In genomic region chr15:41483519-41483918, GRCh38 we compare ENCODE assay signal across 18 cellular contexts. TPM values are rescaled to one million over a fixed set of nuclear protein-coding genes. Genes with fewer than 3 reads are reported as not detected.
DNase-seq lines count a peak whose midpoint lies in the region; ATAC-seq and TF ChIP-seq lines count a peak whose summit lies in the region.
"Had no signal": no experiment of that assay in that cellular context is flagged by ENCODE, and none has a peak within 500 bp of the region (broad histone marks: within the 10 kb centered on the region; RNA-seq: fewer than 3 reads in every experiment).

No MANE protein-coding gene starts in this region.

- TF ChIP-seq CTCF in MCF 10A (IDR thresholded peaks at IDR 0.05; ENCODE audit: unreplicated experiment): no peak
- TF ChIP-seq CTCF in mammary epithelial cell (conservative IDR thresholded peaks at IDR 0.05 in 1 of 2, IDR thresholded peaks at IDR 0.05 in 1 of 2; ENCODE audit: extremely low read depth in 1 of 2, insufficient read depth in 1 of 2, low read depth in 1 of 2, low read length in 2 of 2): no peak

- H3K4me1 Mint-ChIP-seq in MCF 10A (ENCODE audit: insufficient read depth, unreplicated experiment) (peaks cover 11% of the 10 kb centered on the region), memory B cell (peaks cover 10% of the 10 kb centered on the region)
- H3K4me1 Mint-ChIP-seq in activated CD4-positive, alpha-beta memory T cell treated with anti-CD3 and anti-CD28 coated beads, Interleukin-2, amount 10 ng/mL, durations not matched to agents 7 days and 5 days: peaks cover 28% of the 10 kb centered on the region

- H3K27me3 Mint-ChIP-seq in MCF 10A (ENCODE audit: insufficient read depth, unreplicated experiment) (no peaks in the 10 kb centered on the region), memory B cell (peaks cover 4% of the 10 kb centered on the region)
- H3K27me3 Mint-ChIP-seq in activated CD4-positive, alpha-beta memory T cell treated with anti-CD3 and anti-CD28 coated beads, Interleukin-2, amount 10 ng/mL, durations not matched to agents 7 days and 5 days: peaks cover 3% of the 10 kb centered on the region

- 100% methylated on average over 2 of the region's 2 CpGs for WGBS in mammary epithelial cell (ENCODE audit: low coverage, missing lambda C conversion rate)

- H3K27ac ChIP-seq in mammary epithelial cell (ENCODE audit: insufficient read depth, low read depth, low read length): no peak overlapping the region
- H3K27ac ChIP-seq: body of pancreas, PC-9 had no signal

- H3K4me3 Mint-ChIP-seq in MCF 10A (ENCODE audit: unreplicated experiment) (no peak overlapping the region), memory B cell (peak overlapping the region; percentile 51)
- H3K4me3 Mint-ChIP-seq in activated CD4-positive, alpha-beta memory T cell treated with anti-CD3 and anti-CD28 coated beads, Interleukin-2, amount 10 ng/mL, durations not matched to agents 7 days and 5 days: no peak overlapping the region

- H3K36me3 Mint-ChIP-seq in MCF 10A (ENCODE audit: insufficient read depth, unreplicated experiment): peaks cover 68% of the 10 kb centered on the region
- peaks cover 51% of the 10 kb centered on the region for H3K36me3 Mint-ChIP-seq in activated CD4-positive, alpha-beta memory T cell treated with anti-CD3 and anti-CD28 coated beads, Interleukin-2, amount 10 ng/mL, durations not matched to agents 7 days and 5 days (ENCODE audit: low read depth)
- peaks cover 17% of the 10 kb centered on the region for H3K36me3 Mint-ChIP-seq in memory B cell

- DNase-seq in MCF 10A (ENCODE audit: unreplicated experiment) (no peak), mammary epithelial cell (no peak), memory B cell (ENCODE audit: low spot score in 2 of 2) (no peak)
- DNase-seq in activated CD4-positive, alpha-beta memory T cell treated with anti-CD3 and anti-CD28 coated beads, Interleukin-2, amount 10 ng/mL, durations not matched to agents 7 days and 5 days: peak; percentile 46
- DNase-seq: activated CD4-positive, CD25-positive, alpha-beta regulatory T cell; body of pancreas; effector CD8-positive, alpha-beta T cell; KG1; NCI-H1436 treated with DMSO at 0.1 percent for 48 hours; NCI-H510A treated with DMSO at 0.1 percent for 48 hours; nucleus accumbens; PC-9 had no signal

- POLR2A ChIA-PET in MCF 10A (lab: Yijun Ruan, JAX): no interaction called here
- POLR2A ChIA-PET in activated CD4-positive, alpha-beta memory T cell treated with anti-CD3 and anti-CD28 coated beads, Interleukin-2, amount 10 ng/mL, durations not matched to agents 7 days and 5 days (lab: Charles Lee): interaction anchor here (0.8 to 1.4 kb wide), 3 partner anchors 10 to 18 kb away, joined by 3 read pairs; no protein-coding TSS in a partner anchor

- CTCF ChIA-PET in MCF 10A (lab: Yijun Ruan, JAX): interaction anchor here (0.6 to 1.0 kb wide), 4 partner anchors 18 to 916 kb away, joined by 3 to 4 read pairs (median 3); no protein-coding TSS in a partner anchor
- CTCF ChIA-PET in mammary epithelial cell (lab: Charles Lee; ENCODE audit: low non-redundant PET): no interaction called here
- CTCF ChIA-PET in activated CD4-positive, alpha-beta memory T cell treated with anti-CD3 and anti-CD28 coated beads, Interleukin-2, amount 10 ng/mL, durations not matched to agents 7 days and 5 days (lab: Charles Lee): no interaction called here

- H3K4me3 ChIP-seq in mammary epithelial cell (replicated peaks in 1 of 3; ENCODE audit: insufficient read depth in 1 of 3, low read depth in 2 of 3, low read length in 3 of 3): no peak overlapping the region
- H3K4me3 ChIP-seq: body of pancreas, HAP-1, PC-9 had no signal

- H4K20me1 ChIP-seq in mammary epithelial cell (ENCODE audit: insufficient read depth, low read length): no peaks in the 10 kb centered on the region

- intact Hi-C loops in MCF 10A (cut with micrococcal nuclease): no loop called here
- intact Hi-C loops in mammary epithelial cell (cut with micrococcal nuclease): no loop called here

- in situ Hi-C loops in mammary epithelial cell (cut with MboI; ENCODE audit: low sequenced_read_pairs in 2 of 2): no loop called here

- H3K79me2 ChIP-seq in mammary epithelial cell (ENCODE audit: insufficient read depth, low read length): no peaks in the 10 kb centered on the region

- ATAC-seq in memory B cell (ENCODE audit: low read depth) (peak; percentile 55), GM18870 (IDR thresholded peaks at IDR 0.05; ENCODE audit: unreplicated experiment) (no peak), GM19324 (IDR thresholded peaks at IDR 0.05; ENCODE audit: low FRiP score, unreplicated experiment) (no peak), HG03457 (IDR thresholded peaks at IDR 0.05; ENCODE audit: unreplicated experiment) (no peak), HG02852 (IDR thresholded peaks at IDR 0.05; ENCODE audit: unreplicated experiment) (no peak)
- ATAC-seq: body of pancreas had no signal

- no peaks in the 10 kb centered on the region for H3K9me3 ChIP-seq in mammary epithelial cell (replicated peaks; ENCODE audit: insufficient read depth, low read length)
- H3K9me3 ChIP-seq: body of pancreas, HAP-1 had no signal

- peaks cover 5% of the 10 kb centered on the region for H3K4me1 ChIP-seq in mammary epithelial cell (ENCODE audit: insufficient read depth, low read length)

- dilution Hi-C loops in mammary epithelial cell (cut with HindIII; ENCODE audit: low sequenced_read_pairs): no loop called here

- H2AFZ ChIP-seq in mammary epithelial cell (ENCODE audit: low read depth, low read length): no peak overlapping the region
- H2AFZ ChIP-seq: PC-9 had no signal

- H3K4me2 ChIP-seq in mammary epithelial cell (ENCODE audit: insufficient read depth, low read depth, low read length): no peak overlapping the region
- H3K4me2 ChIP-seq: PC-9 had no signal

- peak overlapping the region; percentile 54 for H3K27ac Mint-ChIP-seq in MCF 10A (ENCODE audit: low read depth, unreplicated experiment)
- peak overlapping the region; percentile 37 for H3K27ac Mint-ChIP-seq in activated CD4-positive, alpha-beta memory T cell treated with anti-CD3 and anti-CD28 coated beads, Interleukin-2, amount 10 ng/mL, durations not matched to agents 7 days and 5 days
- H3K27ac Mint-ChIP-seq in memory B cell: peak overlapping the region; percentile 45

- no peak overlapping the region for H3K9ac ChIP-seq in mammary epithelial cell (ENCODE audit: insufficient read depth, low read length)

- H3K36me3 ChIP-seq in mammary epithelial cell (ENCODE audit: insufficient read depth, low read length): peaks cover 9% of the 10 kb centered on the region

- H3K9me3 Mint-ChIP-seq in MCF 10A (ENCODE audit: unreplicated experiment): no peaks in the 10 kb centered on the region
- peaks cover 3% of the 10 kb centered on the region for H3K9me3 Mint-ChIP-seq in activated CD4-positive, alpha-beta memory T cell treated with anti-CD3 and anti-CD28 coated beads, Interleukin-2, amount 10 ng/mL, durations not matched to agents 7 days and 5 days
- H3K9me3 Mint-ChIP-seq in memory B cell: no peaks in the 10 kb centered on the region

- H3K27me3 ChIP-seq in mammary epithelial cell (ENCODE audit: insufficient read depth, low read length): no peaks in the 10 kb centered on the region
- H3K27me3 ChIP-seq: body of pancreas had no signal

- BruUV-seq in MCF 10A (replicated peaks; lab: Mats Ljungman, UMichigan) (no TSS peak), mammary epithelial cell (replicated peaks; lab: Mats Ljungman, UMichigan) (no TSS peak)

RNA-seq across cellular contexts. Expression of gene ITPKA, which starts 10.2 kb away (rescaled TPM):
- total RNA-seq in MCF 10A (2022) (13.5 and 23.4 TPM in 2 replicates), mammary epithelial cell (under 1 TPM in 1 of 2 donors, not detected in 1; 0.92 TPM)
- 0.63 TPM for polyA plus RNA-seq in mammary epithelial cell
- polyA minus RNA-seq in mammary epithelial cell: not detected
- under 1 TPM; 0.30 to 0.48 TPM for total RNA-seq in activated CD4-positive, alpha-beta memory T cell treated with anti-CD3 and anti-CD28 coated beads, Interleukin-2, amount 10 ng/mL, durations not matched to agents 7 days and 5 days

RNA-seq across cellular contexts. Expression of gene LTK, which starts 30.1 kb away (rescaled TPM):
- total RNA-seq in MCF 10A (2022): 0.17 TPM in 1 of 2 replicates, not detected in the other
- not detected for total RNA-seq in mammary epithelial cell
- polyA plus RNA-seq in mammary epithelial cell: not detected
- polyA minus RNA-seq in mammary epithelial cell: not detected
- total RNA-seq in activated CD4-positive, alpha-beta memory T cell treated with anti-CD3 and anti-CD28 coated beads, Interleukin-2, amount 10 ng/mL, durations not matched to agents 7 days and 5 days: 1 to 10 TPM; 5.2 to 5.5 TPM
- total RNA-seq: body of pancreas, lung microvascular endothelial cell had no signal
